9 cellular contexts compared by ENCODE assay signal in the genomic region with DNA sequence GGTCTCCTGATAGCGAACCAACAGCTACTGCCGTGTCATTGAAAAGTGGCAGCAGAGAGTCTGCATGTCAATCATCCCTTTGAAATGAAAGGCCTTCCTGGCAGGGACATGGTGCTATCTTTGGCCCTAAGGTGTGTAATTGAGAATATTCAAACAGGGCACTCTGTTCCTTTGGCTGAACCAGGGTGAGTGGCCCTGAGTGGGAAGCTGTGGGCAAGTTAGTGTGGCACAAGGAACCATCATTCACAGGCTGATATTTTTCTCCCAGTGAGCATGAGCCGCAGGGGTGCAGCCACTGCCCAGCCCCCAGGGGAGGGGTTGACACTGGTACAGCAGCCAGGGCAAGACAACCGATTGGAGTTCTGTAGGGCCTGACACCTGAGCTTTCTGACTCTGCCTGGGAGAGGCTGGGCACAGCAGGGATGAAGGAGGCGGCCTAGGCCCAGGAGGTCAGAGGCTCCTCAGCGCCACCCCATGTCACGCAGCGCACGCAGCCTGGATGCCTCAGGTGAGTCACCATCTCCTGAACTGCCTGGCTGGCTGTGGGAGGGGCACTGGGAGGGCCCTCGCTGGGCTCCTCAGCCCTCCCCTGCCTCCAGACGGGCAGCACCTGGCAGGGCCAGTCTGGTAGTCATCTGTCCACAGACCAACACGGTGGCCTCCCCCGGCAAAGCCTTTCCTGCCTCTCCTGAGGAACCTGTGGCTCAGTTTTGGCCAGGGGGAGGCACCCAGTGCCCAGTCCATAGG. TPM values are rescaled to one million over a fixed set of nuclear protein-coding genes. Genes with fewer than 3 reads are reported as not detected.
A peak's percentile ranks its signal among the peaks of the same experiment; 100 is the strongest.
DNase-seq lines count a peak whose midpoint lies in the region; ATAC-seq and TF ChIP-seq lines count a peak whose summit lies in the region.
"Had no signal": no experiment of that assay in that cellular context is flagged by ENCODE, and none has a peak within 500 bp of the region (broad histone marks: within the 10 kb centered on the region; RNA-seq: fewer than 3 reads in every experiment).

No MANE protein-coding gene starts in this region.

- H3K36me3 Mint-ChIP-seq in CD4-positive, alpha-beta T cell (ENCODE audit: low read depth) = peaks cover 11% of the 10 kb centered on the region

- peak overlapping the region in 1 of 2 donors; percentile 21 for H3K9ac ChIP-seq in stomach smooth muscle (ENCODE audit: low read length in 2 of 2)

- H3K4me3 ChIP-seq in RWPE2 (ENCODE audit: severe bottlenecking) (no peak overlapping the region), stomach smooth muscle (ENCODE audit: low read length in 2 of 2) (no peak overlapping the region)
- H3K4me3 ChIP-seq: GM12878 had no signal

- POLR2A ChIA-PET in CD4-positive, alpha-beta T cell (lab: Charles Lee) = no interaction called here

- no peak overlapping the region for H3K27ac Mint-ChIP-seq in CD4-positive, alpha-beta T cell

- H3K27ac ChIP-seq in RWPE2 (ENCODE audit: poor library complexity, severe bottlenecking) (peak overlapping the region; percentile 79), stomach smooth muscle (ENCODE audit: low read length) (peak overlapping the region; percentile 2)
- no peak overlapping the region for H3K27ac ChIP-seq in CD4-positive, alpha-beta T cell (ENCODE audit: low read depth, low read length)

- ATAC-seq in RWPE2 (ENCODE audit: low read depth) (peak; percentile 96), GM18867 (IDR thresholded peaks at IDR 0.05; ENCODE audit: unreplicated experiment) (no peak)
- no peak for ATAC-seq in CD4-positive, alpha-beta T cell (ENCODE audit: poor library complexity)

- peaks cover 33% of the 10 kb centered on the region for H3K4me1 ChIP-seq in RWPE2 (ENCODE audit: insufficient read depth, poor library complexity, severe bottlenecking)
- H3K4me1 ChIP-seq in stomach smooth muscle (ENCODE audit: control insufficient read depth, insufficient read depth, low read length) = peaks cover 35% of the 10 kb centered on the region

- peaks cover 4% of the 10 kb centered on the region for H3K4me1 Mint-ChIP-seq in CD4-positive, alpha-beta T cell (ENCODE audit: low read depth)

- intact Hi-C loops in CD4-positive, alpha-beta T cell (cut with DNase I, micrococcal nuclease) = no loop called here

- CTCF ChIA-PET in CD4-positive, alpha-beta T cell (lab: Charles Lee) = interaction anchor here (4.1 kb wide), 1 partner anchor 11 kb away, joined by 17 read pairs; no protein-coding TSS in a partner anchor

- H3K9me3 Mint-ChIP-seq in CD4-positive, alpha-beta T cell = no peaks in the 10 kb centered on the region

- H3K27me3 Mint-ChIP-seq in CD4-positive, alpha-beta T cell = no peaks in the 10 kb centered on the region

- H3K36me3 ChIP-seq in RWPE2 (ENCODE audit: low read depth) (peaks cover 22% of the 10 kb centered on the region), stomach smooth muscle (ENCODE audit: control insufficient read depth in 2 of 2, insufficient read depth in 2 of 2, low read length in 2 of 2) (peaks cover 7% of the 10 kb centered on the region in 2 donors)

- no peaks in the 10 kb centered on the region for H3K9me3 ChIP-seq in RWPE2 (ENCODE audit: severe bottlenecking)
- H3K9me3 ChIP-seq in stomach smooth muscle (ENCODE audit: control insufficient read depth in 2 of 2, low read length in 2 of 2) = no peaks in the 10 kb centered on the region
- H3K9me3 ChIP-seq in CD4-positive, alpha-beta T cell (ENCODE audit: control insufficient read depth, low read length) = no peaks in the 10 kb centered on the region

- peak; percentile 46 for TF ChIP-seq CTCF in RWPE2 (IDR thresholded peaks at IDR 0.05; ENCODE audit: poor library complexity, severe bottlenecking)
- TF ChIP-seq CTCF in CD4-positive, alpha-beta T cell (IDR thresholded peaks at IDR 0.05) = no peak

- H3K4me3 Mint-ChIP-seq in CD4-positive, alpha-beta T cell = no peak overlapping the region

- DNase-seq in NCI-H1417 (lab: John Stamatoyannopoulos, UW) (peak in 2 of 3 experiments; percentile 31 to 37), NCI-H1417 treated with DMSO at 0.1 percent for 48 hours (lab: John Stamatoyannopoulos, UW) (no peak), RWPE2 (ENCODE audit: low spot score) (peak; percentile 95), iPS DF 4.7 (ENCODE audit: extremely low read depth, low spot score) (peak; percentile 64), superior temporal gyrus (ENCODE audit: extremely low spot score) (no peak)
- no peak for DNase-seq in CD4-positive, alpha-beta T cell

- no peaks in the 10 kb centered on the region for H3K27me3 ChIP-seq in RWPE2 (ENCODE audit: insufficient read depth, poor library complexity, severe bottlenecking)
- no peaks in the 10 kb centered on the region for H3K27me3 ChIP-seq in stomach smooth muscle (ENCODE audit: control insufficient read depth in 1 of 2, insufficient read depth in 2 of 2, low read length in 2 of 2)
- H3K27me3 ChIP-seq in CD4-positive, alpha-beta T cell (ENCODE audit: control insufficient read depth, insufficient read depth, low read length) = no peaks in the 10 kb centered on the region

RNA-seq across cellular contexts. Expression of a gene that starts 13.2 kb away (rescaled TPM):
- 10 to 100 TPM; 13.7 to 14.3 TPM for total RNA-seq in CD4-positive, alpha-beta T cell

Comparison
In these comparisons a context has a peak if more than half of its experiments do, and no peak if none do; other contexts are left out.
1. DNase-seq: peak in NCI-H1417 (2 of 3), RWPE2 (single experiment) and iPS DF 4.7 (single experiment); none in NCI-H1417 treated with DMSO at 0.1 percent for 48 hours (single experiment), superior temporal gyrus (single experiment) and CD4-positive, alpha-beta T cell (0 of 10).